ENCODE assay signal across 24 cellular contexts in genomic region chrX:9864011-9864410, GRCh38.
DNase-seq lines count a peak whose midpoint lies in the region; ATAC-seq, FAIRE-seq and TF ChIP-seq lines count a peak whose summit lies in the region.
"Had no signal": no experiment of that assay in that cellular context is flagged by ENCODE, and none has a peak within 500 bp of the region (broad histone marks: within the 10 kb centered on the region; RNA-seq: fewer than 3 reads in every experiment).

No MANE protein-coding gene starts in this region.

- no peak overlapping the region for H3K56ac ChIP-seq in mesendoderm (ENCODE audit: low read length)

- H3K9ac ChIP-seq in mesendoderm (ENCODE audit: low read length) = no peak overlapping the region
- no peak overlapping the region for H3K9ac ChIP-seq in Karpas-422 (ENCODE audit: low read length)

- WGBS in mesendoderm (ENCODE audit: extremely low coverage, insufficient coverage, low lambda C conversion rate) = no CpG with 5 or more reads among the region's 10 CpGs

- no peak for ATAC-seq in HG03175 (IDR thresholded peaks at IDR 0.05; ENCODE audit: unreplicated experiment)
- ATAC-seq: HCT116, Panc1, SK-N-SH treated with all-trans-retinoic acid at 6 μM for 48 hours had no signal

- TF ChIP-seq CTCF in cardiac muscle cell (IDR thresholded peaks at IDR 0.05; ENCODE audit: low read depth, low read length) = no peak
- no peak for TF ChIP-seq CTCF in bronchial epithelial cell (IDR thresholded peaks at IDR 0.05; ENCODE audit: insufficient read depth, low read length, severe bottlenecking)

- H3K4ac ChIP-seq in mesendoderm (ENCODE audit: low read depth, low read length) = no peak overlapping the region

- H2BK15ac ChIP-seq in mesendoderm (replicated peaks; ENCODE audit: low read depth) = no peak overlapping the region

- no peaks in the 10 kb centered on the region for H3K9me3 ChIP-seq in cardiac muscle cell (ENCODE audit: low read depth)
- H3K9me3 ChIP-seq in Karpas-422 (ENCODE audit: low read length) = no peaks in the 10 kb centered on the region

- no peak overlapping the region for H2BK120ac ChIP-seq in mesendoderm (ENCODE audit: low read depth, low read length)

- no peak for FAIRE-seq in bronchial epithelial cell (lab: Jason Lieb, UNC)
- FAIRE-seq: D721Med, GM19239, H1 had no signal

- no peak overlapping the region for H3K4me2 ChIP-seq in mesendoderm (ENCODE audit: low read length)
- H3K4me2 ChIP-seq in Karpas-422 (ENCODE audit: low read depth, low read length, poor library complexity, severe bottlenecking) = no peak overlapping the region

- H3K18ac ChIP-seq in mesendoderm (ENCODE audit: low read length) = no peak overlapping the region

- H3K27me3 ChIP-seq in cardiac muscle cell (no peaks in the 10 kb centered on the region), bronchial epithelial cell (ENCODE audit: control insufficient read depth, insufficient read depth, low read length) (no peaks in the 10 kb centered on the region), mesendoderm (ENCODE audit: insufficient read depth, low read length, poor library complexity) (no peaks in the 10 kb centered on the region), Karpas-422 (ENCODE audit: low read length) (no peaks in the 10 kb centered on the region)

- no peak overlapping the region for H2AFZ ChIP-seq in Karpas-422 (ENCODE audit: low read length)

- H3K27ac ChIP-seq in cardiac muscle cell (peak overlapping the region; percentile 88), mesendoderm (ENCODE audit: low read depth, low read length) (no peak overlapping the region), Karpas-422 (ENCODE audit: low read length) (no peak overlapping the region)
- H3K27ac ChIP-seq: C4-2B had no signal

- H3K4me3 ChIP-seq in cardiac muscle cell = no peak overlapping the region
- H3K4me3 ChIP-seq in bronchial epithelial cell (ENCODE audit: low read depth, low read length) = no peak overlapping the region
- H3K4me3 ChIP-seq in mesendoderm (ENCODE audit: low read length) = no peak overlapping the region
- no peak overlapping the region for H3K4me3 ChIP-seq in Karpas-422 (ENCODE audit: low read length)

- H4K20me1 ChIP-seq in Karpas-422 (ENCODE audit: insufficient read depth, low read depth, low read length) = no peaks in the 10 kb centered on the region

- no peaks in the 10 kb centered on the region for H3K9me2 ChIP-seq in Karpas-422 (replicated peaks; ENCODE audit: insufficient read depth, low read length)

- H3K79me2 ChIP-seq in mesendoderm (ENCODE audit: control insufficient read depth, insufficient read depth, low read length) (no peaks in the 10 kb centered on the region), Karpas-422 (ENCODE audit: low read length) (no peaks in the 10 kb centered on the region)

- H3K4me1 ChIP-seq in cardiac muscle cell (ENCODE audit: low read depth) (peaks cover 41% of the 10 kb centered on the region), mesendoderm (ENCODE audit: control insufficient read depth, low read depth, low read length) (no peaks in the 10 kb centered on the region), Karpas-422 (ENCODE audit: low read length) (peaks cover 12% of the 10 kb centered on the region)

- H4K5ac ChIP-seq in mesendoderm (ENCODE audit: low read length) = no peak overlapping the region

- DNase-seq in cardiac muscle cell (ENCODE audit: low read depth in 1 of 2, low spot score in 1 of 2) = peak in 1 of 2 donors; percentile 77
- no peak for DNase-seq in cardiac septum (ENCODE audit: low spot score)
- peak; percentile 28 for DNase-seq in bronchial epithelial cell (ENCODE audit: low read depth)
- DNase-seq in mesendoderm = peak; percentile 84
- no peak for DNase-seq in Karpas-422
- no peak for DNase-seq in middle frontal gyrus (ENCODE audit: extremely low spot score, low spot score)
- DNase-seq: 8988T; CD8-positive, alpha-beta memory T cell; DMS79; MM.1S; NCI-H1105 treated with DMSO at 0.1 percent for 48 hours; NCI-H2029 treated with DMSO at 0.1 percent for 48 hours; NCI-H345; NCI-H524; NCI-H82; SIG-M5 had no signal

- H3K23ac ChIP-seq in mesendoderm (ENCODE audit: low read length) = no peak overlapping the region

- intact Hi-C loops in cardiac septum (cut with DNase I) = no loop called here

- H2BK5ac ChIP-seq in mesendoderm (ENCODE audit: low read length) = no peak overlapping the region

- no peak overlapping the region for H4K8ac ChIP-seq in mesendoderm (ENCODE audit: low read depth, low read length)

- no peak overlapping the region for H2AK5ac ChIP-seq in mesendoderm (ENCODE audit: low read length)

- H3K79me1 ChIP-seq in mesendoderm (ENCODE audit: low read length) = no peaks in the 10 kb centered on the region

- H3K36me3 ChIP-seq in cardiac muscle cell (no peaks in the 10 kb centered on the region), bronchial epithelial cell (ENCODE audit: control insufficient read depth, insufficient read depth, low read length) (no peaks in the 10 kb centered on the region), mesendoderm (ENCODE audit: control insufficient read depth, insufficient read depth, low read length) (no peaks in the 10 kb centered on the region), Karpas-422 (ENCODE audit: insufficient read depth, low read length) (no peaks in the 10 kb centered on the region)

Comparison
In these comparisons a context has a peak if more than half of its experiments do, and no peak if none do; other contexts are left out.
1. DNase-seq: peak in bronchial epithelial cell (single experiment) and mesendoderm (single experiment); none in cardiac septum (single experiment), Karpas-422 (single experiment) and middle frontal gyrus (single experiment).